In the genomic region with DNA sequence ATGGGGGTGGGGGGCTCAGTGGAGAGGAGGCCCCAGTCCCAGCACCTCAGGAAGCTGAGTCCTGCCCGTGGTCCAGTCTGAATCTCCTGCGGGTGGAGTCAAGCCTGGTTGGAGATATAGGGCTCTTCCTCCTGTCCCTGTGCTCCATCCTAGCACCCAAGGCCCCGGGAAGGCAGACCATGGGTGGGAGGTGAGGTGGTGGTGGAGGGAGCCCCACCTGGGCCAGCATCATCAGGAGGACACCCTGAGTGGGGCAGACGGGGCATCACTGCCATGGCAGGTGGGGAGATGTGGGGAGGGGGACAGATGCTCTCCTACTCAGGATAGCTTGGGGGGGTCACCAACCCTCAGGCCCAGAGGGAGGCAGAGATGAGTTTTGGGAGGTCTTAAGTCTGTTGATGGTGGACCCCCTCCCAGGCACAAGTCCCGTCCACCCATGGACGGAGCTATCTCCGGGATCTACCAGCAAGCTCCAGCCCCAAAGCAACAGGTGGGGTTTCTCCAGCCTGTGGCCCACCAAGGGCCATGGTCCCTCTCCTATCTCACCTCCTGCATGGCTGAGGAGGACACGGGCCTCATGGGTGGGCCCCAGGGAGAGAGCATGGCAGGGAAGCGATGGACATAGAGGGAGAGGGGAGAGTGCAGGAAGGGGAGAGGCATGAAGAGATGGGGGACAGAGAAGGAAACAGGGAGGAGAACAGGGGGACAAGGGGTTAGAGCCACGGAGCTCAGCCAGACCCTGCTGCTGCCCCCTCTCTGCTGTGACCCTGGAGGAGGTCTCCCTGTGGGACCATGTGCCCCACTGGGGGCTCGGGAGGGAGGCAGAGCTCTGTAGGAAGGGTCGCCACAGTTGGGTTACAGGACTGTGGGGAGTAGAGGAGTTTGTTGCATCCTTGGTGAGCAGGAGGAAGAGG, we compare ENCODE assay signal across 28 cellular contexts. TPM values are rescaled to one million over a fixed set of nuclear protein-coding genes. Genes with fewer than 3 reads are reported as not detected.
"Had no signal": no experiment of that assay in that cellular context is flagged by ENCODE, and none has a peak within 500 bp of the region (broad histone marks: within the 10 kb centered on the region; RNA-seq: fewer than 3 reads in every experiment).

No MANE protein-coding gene starts in this region.

- H3K4me1 Mint-ChIP-seq: activated CD4-positive, alpha-beta memory T cell treated with anti-CD3 and anti-CD28 coated beads, Interleukin-2, amount 10 ng/mL, durations not matched to agents 7 days and 5 days; activated naive CD8-positive, alpha-beta T cell treated with anti-CD3 and anti-CD28 coated beads, Interleukin-2, amount 10 ng/mL, durations not matched to agents 7 days and 5 days; central memory CD8-positive, alpha-beta T cell; naive thymus-derived CD4-positive, alpha-beta T cell had no signal

- H3K27me3 Mint-ChIP-seq: activated CD4-positive, alpha-beta memory T cell treated with anti-CD3 and anti-CD28 coated beads, Interleukin-2, amount 10 ng/mL, durations not matched to agents 7 days and 5 days had no signal

- H3K36me3 Mint-ChIP-seq: activated naive CD8-positive, alpha-beta T cell treated with anti-CD3 and anti-CD28 coated beads, Interleukin-2, amount 10 ng/mL, durations not matched to agents 7 days and 5 days; naive thymus-derived CD4-positive, alpha-beta T cell; neural progenitor cell had no signal

- DNase-seq: activated CD4-positive, alpha-beta memory T cell treated with anti-CD3 and anti-CD28 coated beads, Interleukin-2, amount 10 ng/mL, durations not matched to agents 7 days and 5 days; activated CD4-positive, alpha-beta T cell treated with anti-CD3 and anti-CD28 coated beads for 48 hours; activated CD4-positive, CD25-positive, alpha-beta regulatory T cell; activated effector memory CD4-positive, alpha-beta T cell treated with Interleukin-2 at 50 U/mL for 16 hours; activated naive CD4-positive, alpha-beta T cell treated with anti-CD3 and anti-CD28 coated beads for 36 hours; activated naive CD8-positive, alpha-beta T cell treated with anti-CD3 and anti-CD28 coated beads, Interleukin-2, amount 10 ng/mL, durations not matched to agents 7 days and 5 days; activated T-cell treated with anti-CD3 and anti-CD28 coated beads, Interleukin-2, amount 50 U/mL, for 72 hours; amniotic stem cell; colonic mucosa; heart right ventricle; lower lobe of right lung; mesendoderm; naive thymus-derived CD4-positive, alpha-beta T cell; psoas muscle; stimulated activated CD4-positive, alpha-beta T cell treated with anti-CD3 and anti-CD28 coated beads, Interleukin-12 subunit alpha, Interleukin-12 subunit beta, amount 100 ng/mL, for 4 hours; T1000; testis; trophoblast cell; uterus had no signal

- H3K27ac Mint-ChIP-seq: activated CD4-positive, alpha-beta memory T cell treated with anti-CD3 and anti-CD28 coated beads, Interleukin-2, amount 10 ng/mL, durations not matched to agents 7 days and 5 days; activated naive CD4-positive, alpha-beta T cell treated with anti-CD3 and anti-CD28 coated beads for 36 hours; activated naive CD8-positive, alpha-beta T cell treated with anti-CD3 and anti-CD28 coated beads, Interleukin-2, amount 10 ng/mL, durations not matched to agents 7 days and 5 days; activated T-cell treated with anti-CD3 and anti-CD28 coated beads, Interleukin-2, amount 50 U/mL, for 72 hours; naive thymus-derived CD4-positive, alpha-beta T cell; neural progenitor cell; T-helper 1 cell treated with Interleukin-12 subunit alpha and Interleukin-12 subunit beta and Interleukin-4 antibody, amounts not matched to agents 30 μg/mL and 1 μg/mL, for 36 hours had no signal

- H3K9me3 Mint-ChIP-seq: activated CD4-positive, alpha-beta memory T cell treated with anti-CD3 and anti-CD28 coated beads, Interleukin-2, amount 10 ng/mL, durations not matched to agents 7 days and 5 days; activated naive CD4-positive, alpha-beta T cell treated with anti-CD3 and anti-CD28 coated beads for 36 hours; activated naive CD8-positive, alpha-beta T cell treated with anti-CD3 and anti-CD28 coated beads, Interleukin-2, amount 10 ng/mL, durations not matched to agents 7 days and 5 days; activated T-cell treated with anti-CD3 and anti-CD28 coated beads, Interleukin-2, amount 50 U/mL, for 72 hours; central memory CD8-positive, alpha-beta T cell; naive thymus-derived CD4-positive, alpha-beta T cell; neural progenitor cell; T-helper 1 cell treated with Interleukin-12 subunit alpha and Interleukin-12 subunit beta and Interleukin-4 antibody, amounts not matched to agents 30 μg/mL and 1 μg/mL, for 36 hours had no signal

- ATAC-seq: activated T-cell treated with anti-CD3 and anti-CD28 coated beads, Interleukin-2, amount 50 U/mL, for 72 hours; gastroesophageal sphincter; naive thymus-derived CD4-positive, alpha-beta T cell had no signal

- H3K4me3 Mint-ChIP-seq: activated CD4-positive, alpha-beta memory T cell treated with anti-CD3 and anti-CD28 coated beads, Interleukin-2, amount 10 ng/mL, durations not matched to agents 7 days and 5 days; activated naive CD4-positive, alpha-beta T cell treated with anti-CD3 and anti-CD28 coated beads for 36 hours; activated naive CD8-positive, alpha-beta T cell treated with anti-CD3 and anti-CD28 coated beads, Interleukin-2, amount 10 ng/mL, durations not matched to agents 7 days and 5 days; activated T-cell treated with anti-CD3 and anti-CD28 coated beads, Interleukin-2, amount 50 U/mL, for 72 hours; central memory CD8-positive, alpha-beta T cell; naive thymus-derived CD4-positive, alpha-beta T cell; neural progenitor cell; T-helper 1 cell treated with Interleukin-12 subunit alpha and Interleukin-12 subunit beta and Interleukin-4 antibody, amounts not matched to agents 30 μg/mL and 1 μg/mL, for 36 hours had no signal

RNA-seq across cellular contexts. Expression of gene MRGPRE, which starts 1.3 kb away (rescaled TPM):
- total RNA-seq: activated CD4-positive, alpha-beta memory T cell treated with anti-CD3 and anti-CD28 coated beads, Interleukin-2, amount 10 ng/mL, durations not matched to agents 7 days and 5 days; activated naive CD4-positive, alpha-beta T cell treated with anti-CD3 and anti-CD28 coated beads for 36 hours; activated naive CD8-positive, alpha-beta T cell treated with anti-CD3 and anti-CD28 coated beads, Interleukin-2, amount 10 ng/mL, durations not matched to agents 7 days and 5 days; activated T-cell treated with anti-CD3 and anti-CD28 coated beads, Interleukin-2, amount 50 U/mL, for 72 hours; breast epithelium; colonic mucosa; gastroesophageal sphincter; lower lobe of right lung; naive thymus-derived CD4-positive, alpha-beta T cell; psoas muscle; skeletal muscle tissue had no signal

RNA-seq across cellular contexts. Expression of gene MRGPRG, which starts 12.3 kb away (rescaled TPM):
- total RNA-seq: activated CD4-positive, alpha-beta memory T cell treated with anti-CD3 and anti-CD28 coated beads, Interleukin-2, amount 10 ng/mL, durations not matched to agents 7 days and 5 days; activated naive CD4-positive, alpha-beta T cell treated with anti-CD3 and anti-CD28 coated beads for 36 hours; activated naive CD8-positive, alpha-beta T cell treated with anti-CD3 and anti-CD28 coated beads, Interleukin-2, amount 10 ng/mL, durations not matched to agents 7 days and 5 days; activated T-cell treated with anti-CD3 and anti-CD28 coated beads, Interleukin-2, amount 50 U/mL, for 72 hours; breast epithelium; colonic mucosa; esophagus muscularis mucosa; gastroesophageal sphincter; heart right ventricle; lower lobe of right lung; naive thymus-derived CD4-positive, alpha-beta T cell; pancreas; psoas muscle; right cardiac atrium; skeletal muscle tissue; uterus had no signal
